8 cellular contexts compared by ENCODE assay signal in genomic region chr4:48033825-48034413, GRCh38. TPM values are rescaled to one million over a fixed set of nuclear protein-coding genes. Genes with fewer than 3 reads are reported as not detected.
DNase-seq lines count a peak whose midpoint lies in the region; ATAC-seq and TF ChIP-seq lines count a peak whose summit lies in the region.

No MANE protein-coding gene starts in this region.

- no peaks in the 10 kb centered on the region for H3K9me3 Mint-ChIP-seq in nephron progenitor cell

- H3K79me2 ChIP-seq in mammary epithelial cell (ENCODE audit: insufficient read depth, low read length) = no peaks in the 10 kb centered on the region

- H3K9me3 ChIP-seq in mammary epithelial cell (replicated peaks; ENCODE audit: insufficient read depth, low read length) = no peaks in the 10 kb centered on the region

- in situ Hi-C loops in mammary epithelial cell (cut with MboI; ENCODE audit: low sequenced_read_pairs in 2 of 2) = loop anchor here in 1 of 2 donors (25.0 kb wide), 1 partner anchor 103 kb away; the partner anchor contains the start of gene TXK

- WGBS in mammary epithelial cell (ENCODE audit: low coverage, missing lambda C conversion rate) = 94% methylated on average over 1 of the region's 1 CpG

- H3K27ac Mint-ChIP-seq in nephron progenitor cell = no peak overlapping the region

- intact Hi-C loops in mammary epithelial cell (cut with micrococcal nuclease) = loop anchor here (2.0 to 5.0 kb wide), 2 partner anchors 53 to 108 kb away; no protein-coding TSS in a partner anchor
- intact Hi-C loops in Right ventricle myocardium superior (cut with DNase I) = no loop called here

- no peaks in the 10 kb centered on the region for H4K20me1 ChIP-seq in mammary epithelial cell (ENCODE audit: insufficient read depth, low read length)

- TF ChIP-seq CTCF in mammary epithelial cell (conservative IDR thresholded peaks at IDR 0.05 in 1 of 2, IDR thresholded peaks at IDR 0.05 in 1 of 2; ENCODE audit: extremely low read depth in 1 of 2, insufficient read depth in 1 of 2, low read depth in 1 of 2, low read length in 2 of 2) = peak; percentile 73 to 76
- TF ChIP-seq CTCF in nephron progenitor cell (IDR thresholded peaks at IDR 0.05) = peak; percentile 40

- H3K4me1 Mint-ChIP-seq in nephron progenitor cell = no peaks in the 10 kb centered on the region

- no peaks in the 10 kb centered on the region for H3K36me3 Mint-ChIP-seq in nephron progenitor cell (ENCODE audit: low read depth)

- no peaks in the 10 kb centered on the region for H3K27me3 ChIP-seq in mammary epithelial cell (ENCODE audit: insufficient read depth, low read length)

- H2AFZ ChIP-seq in mammary epithelial cell (ENCODE audit: low read depth, low read length) = no peak overlapping the region

- no peak overlapping the region for H3K27ac ChIP-seq in mammary epithelial cell (ENCODE audit: insufficient read depth, low read depth, low read length)

- DNase-seq in NCI-H748 (lab: John Stamatoyannopoulos, UW; ENCODE audit: unreplicated experiment) = peak; percentile 47
- DNase-seq in NCI-H748 treated with DMSO at 0.1 percent for 48 hours (lab: John Stamatoyannopoulos, UW) = no peak
- peak; percentile 14 for DNase-seq in UCSD-AML1 (lab: John Stamatoyannopoulos, UW; ENCODE audit: unreplicated experiment)
- peak; percentile 34 for DNase-seq in mammary epithelial cell
- no peak for DNase-seq in nephron progenitor cell
- no peak for DNase-seq in GM19238 (ENCODE audit: insufficient read length, low spot score)
- no peak for DNase-seq in Right ventricle myocardium superior

- no TSS peak for BruUV-seq in mammary epithelial cell (replicated peaks; lab: Mats Ljungman, UMichigan)

- H3K4me1 ChIP-seq in mammary epithelial cell (ENCODE audit: insufficient read depth, low read length) = no peaks in the 10 kb centered on the region

- no peak overlapping the region for H3K4me3 ChIP-seq in mammary epithelial cell (replicated peaks in 1 of 3; ENCODE audit: insufficient read depth in 1 of 3, low read depth in 2 of 3, low read length in 3 of 3)

- H3K9ac ChIP-seq in mammary epithelial cell (ENCODE audit: insufficient read depth, low read length) = no peak overlapping the region

- H3K27me3 Mint-ChIP-seq in nephron progenitor cell (ENCODE audit: low read depth, poor library complexity) = no peaks in the 10 kb centered on the region

- dilution Hi-C loops in mammary epithelial cell (cut with HindIII; ENCODE audit: low sequenced_read_pairs) = no loop called here

- H3K4me2 ChIP-seq in mammary epithelial cell (ENCODE audit: insufficient read depth, low read depth, low read length) = no peak overlapping the region

- H3K36me3 ChIP-seq in mammary epithelial cell (ENCODE audit: insufficient read depth, low read length) = peaks cover 10% of the 10 kb centered on the region

- CTCF ChIA-PET in mammary epithelial cell (lab: Charles Lee; ENCODE audit: low non-redundant PET) = interaction anchor here (0.6 to 0.7 kb wide), 2 partner anchors 49 to 52 kb away, joined by 3 to 5 read pairs; no protein-coding TSS in a partner anchor

- no peak overlapping the region for H3K4me3 Mint-ChIP-seq in nephron progenitor cell

- peak; percentile 39 for ATAC-seq in HG03439 (IDR thresholded peaks at IDR 0.05; ENCODE audit: unreplicated experiment)
- no peak for ATAC-seq in Right ventricle myocardium superior (ENCODE audit: poor library complexity)

RNA-seq across cellular contexts. Expression of gene NIPAL1, which starts 17.3 kb away (rescaled TPM):
- 10 to 100 TPM; 11.7 to 19.9 TPM for total RNA-seq in mammary epithelial cell
- polyA plus RNA-seq in mammary epithelial cell = 12.0 TPM
- polyA minus RNA-seq in mammary epithelial cell = 20.7 TPM
- 0.43 TPM for total RNA-seq in Right ventricle myocardium superior

RNA-seq across cellular contexts. Expression of gene CNGA1, which starts 17.4 kb away (rescaled TPM):
- total RNA-seq in mammary epithelial cell = under 1 TPM; 0.12 to 0.17 TPM
- 0.27 TPM for polyA plus RNA-seq in mammary epithelial cell
- polyA minus RNA-seq in mammary epithelial cell = not detected
- 0.24 TPM for total RNA-seq in Right ventricle myocardium superior

Comparison
In these comparisons a context has a peak if more than half of its experiments do, and no peak if none do; other contexts are left out.
1. DNase-seq: peak in NCI-H748 (single experiment), UCSD-AML1 (single experiment) and mammary epithelial cell (single experiment); none in NCI-H748 treated with DMSO at 0.1 percent for 48 hours (single experiment), nephron progenitor cell (single experiment), GM19238 (single experiment) and Right ventricle myocardium superior (single experiment).